10 cellular contexts compared by ENCODE assay signal in genomic region chr10:49139000-49139865, GRCh38. TPM values are rescaled to one million over a fixed set of nuclear protein-coding genes. Genes with fewer than 3 reads are reported as not detected.
A peak's percentile ranks its signal among the peaks of the same experiment; 100 is the strongest.
DNase-seq lines count a peak whose midpoint lies in the region; ATAC-seq and TF ChIP-seq lines count a peak whose summit lies in the region.
"Had no signal": no experiment of that assay in that cellular context is flagged by ENCODE, and none has a peak within 500 bp of the region (broad histone marks: within the 10 kb centered on the region; RNA-seq: fewer than 3 reads in every experiment).

No MANE protein-coding gene starts in this region.

- peaks cover 0 to 6% (median 0%) of the 10 kb centered on the region in 9 donors for H3K9me3 Mint-ChIP-seq in naive thymus-derived CD8-positive, alpha-beta T cell
- no peaks in the 10 kb centered on the region for H3K9me3 Mint-ChIP-seq in CD8-positive, alpha-beta T cell

- H3K27ac Mint-ChIP-seq in naive thymus-derived CD8-positive, alpha-beta T cell, result no peak overlapping the region
- no peak overlapping the region for H3K27ac Mint-ChIP-seq in CD8-positive, alpha-beta T cell

- peaks cover 2 to 15% (median 4%) of the 10 kb centered on the region in 5 donors for H3K27me3 Mint-ChIP-seq in naive thymus-derived CD8-positive, alpha-beta T cell
- H3K27me3 Mint-ChIP-seq in CD8-positive, alpha-beta T cell (ENCODE audit: low read depth), result peaks cover 7% of the 10 kb centered on the region

- H3K4me3 Mint-ChIP-seq in naive thymus-derived CD8-positive, alpha-beta T cell, result no peak overlapping the region
- H3K4me3 Mint-ChIP-seq in CD8-positive, alpha-beta T cell, result no peak overlapping the region

- POLR2A ChIA-PET in naive thymus-derived CD8-positive, alpha-beta T cell (lab: Charles Lee), result no interaction called here
- POLR2A ChIA-PET in CD8-positive, alpha-beta T cell (lab: Charles Lee), result no interaction called here

- WGBS in esophagus, 2 donors, result 71 to 75% methylated on average over 8 of the region's 8 CpGs
- WGBS in ovary, 3 donors, result 9 to 24% (median 20%) methylated on average over 8 of the region's 8 CpGs

- H3K36me3 ChIP-seq in esophagus (ENCODE audit: control insufficient read depth in 2 of 2, insufficient read depth in 2 of 2, low read length in 1 of 2), result no peaks in the 10 kb centered on the region
- H3K36me3 ChIP-seq in ovary, result no peaks in the 10 kb centered on the region
- no peaks in the 10 kb centered on the region for H3K36me3 ChIP-seq in CD8-positive, alpha-beta T cell (ENCODE audit: insufficient read depth, low read length)

- TF ChIP-seq POLR2A in ovary (IDR thresholded peaks at IDR 0.05), result no peak

- H3K27ac ChIP-seq in esophagus (ENCODE audit: low read depth in 2 of 2, low read length in 1 of 2) (peak overlapping the region; percentile 34 to 53), ovary (peak overlapping the region; percentile 54 to 69)
- H3K27ac ChIP-seq in CD8-positive, alpha-beta T cell (ENCODE audit: low read depth, low read length), result no peak overlapping the region

- DNase-seq in CD1c-positive myeloid dendritic cell (ENCODE audit: extremely low spot score), result peak; percentile 50
- peak; percentile 7 for DNase-seq in NCI-H69 (lab: John Stamatoyannopoulos, UW)
- DNase-seq in ovary, result peak; percentile 27 to 58 (median 39)
- DNase-seq in NCI-H2107 treated with DMSO at 0.1 percent for 48 hours (lab: John Stamatoyannopoulos, UW; ENCODE audit: unreplicated experiment), result no peak
- DNase-seq in naive thymus-derived CD8-positive, alpha-beta T cell, result no peak
- no peak for DNase-seq in SHP77 (lab: John Stamatoyannopoulos, UW)
- no peak for DNase-seq in CD8-positive, alpha-beta T cell
- DNase-seq: midbrain had no signal

- TF ChIP-seq EP300 in ovary (IDR thresholded peaks at IDR 0.05), result no peak

- H3K4me1 Mint-ChIP-seq in naive thymus-derived CD8-positive, alpha-beta T cell, result peaks cover 0 to 19% (median 0%) of the 10 kb centered on the region in 4 donors
- no peaks in the 10 kb centered on the region for H3K4me1 Mint-ChIP-seq in CD8-positive, alpha-beta T cell (ENCODE audit: low read depth)

- H3K4me1 ChIP-seq in esophagus (ENCODE audit: control insufficient read depth in 2 of 2, insufficient read depth in 2 of 2, low read length in 1 of 2), result peaks cover 0 to 2% of the 10 kb centered on the region in 2 donors
- peaks cover 21% of the 10 kb centered on the region for H3K4me1 ChIP-seq in ovary (ENCODE audit: insufficient read depth)
- H3K4me1 ChIP-seq in CD8-positive, alpha-beta T cell (ENCODE audit: insufficient read depth, low read length), result no peaks in the 10 kb centered on the region

- H3K27me3 ChIP-seq in esophagus (ENCODE audit: control insufficient read depth in 1 of 2, insufficient read depth in 2 of 2, low read length in 2 of 2) (no peaks in the 10 kb centered on the region), ovary (no peaks in the 10 kb centered on the region)
- H3K27me3 ChIP-seq in CD8-positive, alpha-beta T cell (ENCODE audit: insufficient read depth, low read length), result no peaks in the 10 kb centered on the region

- H3K9me3 ChIP-seq in esophagus (ENCODE audit: control insufficient read depth in 2 of 2, insufficient read depth in 1 of 2, low read depth in 1 of 2, low read length in 1 of 2) (no peaks in the 10 kb centered on the region), ovary (no peaks in the 10 kb centered on the region)
- H3K9me3 ChIP-seq in CD8-positive, alpha-beta T cell (ENCODE audit: low read length), result peaks cover 4% of the 10 kb centered on the region

- H3K4me3 ChIP-seq in esophagus (ENCODE audit: low read depth in 1 of 2, low read length in 2 of 2), result no peak overlapping the region
- no peak overlapping the region for H3K4me3 ChIP-seq in ovary
- no peak overlapping the region for H3K4me3 ChIP-seq in CD8-positive, alpha-beta T cell (ENCODE audit: low read depth, low read length)

- ATAC-seq in naive thymus-derived CD8-positive, alpha-beta T cell, result no peak
- ATAC-seq in CD8-positive, alpha-beta T cell, result no peak

- no peaks in the 10 kb centered on the region for H3K36me3 Mint-ChIP-seq in naive thymus-derived CD8-positive, alpha-beta T cell
- no peaks in the 10 kb centered on the region for H3K36me3 Mint-ChIP-seq in CD8-positive, alpha-beta T cell

- intact Hi-C loops in ovary (cut with DNase I), result no loop called here
- intact Hi-C loops in CD8-positive, alpha-beta T cell (cut with DNase I, micrococcal nuclease), result no loop called here

- no peak for TF ChIP-seq CTCF in ovary (IDR thresholded peaks at IDR 0.05)
- no peak for TF ChIP-seq CTCF in CD8-positive, alpha-beta T cell (IDR thresholded peaks at IDR 0.05)

- CTCF ChIA-PET in CD8-positive, alpha-beta T cell (lab: Charles Lee), result interaction anchor here (1.1 kb wide), 1 partner anchor 11 kb away, joined by 3 read pairs; no protein-coding TSS in a partner anchor

RNA-seq across cellular contexts. Expression of gene FAM170B, which starts 5.4 kb away (rescaled TPM):
- polyA plus RNA-seq in esophagus (not detected), ovary (not detected)
- total RNA-seq in ovary, result not detected
- not detected for total RNA-seq in naive thymus-derived CD8-positive, alpha-beta T cell
- not detected for polyA plus RNA-seq in naive thymus-derived CD8-positive, alpha-beta T cell
- not detected for total RNA-seq in CD8-positive, alpha-beta T cell
- total RNA-seq: SK-MEL-5 had no signal

RNA-seq across cellular contexts. Expression of gene VSTM4, which starts 23.9 kb away (rescaled TPM):
- 1 to 10 TPM in 1 of 2 donors, under 1 TPM in 1; 0.31 to 1.2 TPM for polyA plus RNA-seq in esophagus
- 10 to 100 TPM; 17.3 to 68.9 (median 42.9) TPM for total RNA-seq in ovary
- polyA plus RNA-seq in ovary, result 10 to 100 TPM; 28.3 to 57.1 TPM
- total RNA-seq in naive thymus-derived CD8-positive, alpha-beta T cell, result not detected
- polyA plus RNA-seq in naive thymus-derived CD8-positive, alpha-beta T cell, result under 1 TPM in 1 of 3 donors, not detected in 2; 0.07 TPM
- not detected for total RNA-seq in CD8-positive, alpha-beta T cell
- total RNA-seq: SK-MEL-5 had no signal

RNA-seq across cellular contexts. Expression of gene TMEM273, which starts 49.0 kb away (rescaled TPM):
- polyA plus RNA-seq in esophagus (1 to 10 TPM; 3.8 to 4.7 TPM), ovary (10 to 100 TPM; 17.4 to 25.2 TPM)
- total RNA-seq in ovary, result 10 to 100 TPM in 1 of 7 donors, 1 to 10 TPM in 6; 1.5 to 17.1 (median 4.3) TPM
- under 1 TPM in 1 of 2 experiments, not detected in 1; 0.83 TPM for total RNA-seq in naive thymus-derived CD8-positive, alpha-beta T cell
- polyA plus RNA-seq in naive thymus-derived CD8-positive, alpha-beta T cell, result 1 to 10 TPM in 1 of 3 donors, under 1 TPM in 1, not detected in 1; 0.23 to 3.5 TPM
- 1 to 10 TPM; 1.1 to 1.2 TPM for total RNA-seq in CD8-positive, alpha-beta T cell
- total RNA-seq: SK-MEL-5 had no signal

Comparison
In these comparisons a context has a peak if more than half of its experiments do, and no peak if none do; other contexts are left out.
1. DNase-seq: peak in CD1c-positive myeloid dendritic cell (single experiment), NCI-H69 (single experiment) and ovary (5 of 5); none in NCI-H2107 treated with DMSO at 0.1 percent for 48 hours (single experiment), naive thymus-derived CD8-positive, alpha-beta T cell (0 of 10), SHP77 (0 of 2) and CD8-positive, alpha-beta T cell (0 of 7).
2. RNA of gene VSTM4, which starts 23.9 kb away (total RNA-seq): 17.3 to 68.9 TPM in ovary; not detected in CD8-positive, alpha-beta T cell and not detected in naive thymus-derived CD8-positive, alpha-beta T cell; every median in the first group is over 10 times any median in the second.